Comparison of ENCODE assay signal across 8 cellular contexts in the genomic region with DNA sequence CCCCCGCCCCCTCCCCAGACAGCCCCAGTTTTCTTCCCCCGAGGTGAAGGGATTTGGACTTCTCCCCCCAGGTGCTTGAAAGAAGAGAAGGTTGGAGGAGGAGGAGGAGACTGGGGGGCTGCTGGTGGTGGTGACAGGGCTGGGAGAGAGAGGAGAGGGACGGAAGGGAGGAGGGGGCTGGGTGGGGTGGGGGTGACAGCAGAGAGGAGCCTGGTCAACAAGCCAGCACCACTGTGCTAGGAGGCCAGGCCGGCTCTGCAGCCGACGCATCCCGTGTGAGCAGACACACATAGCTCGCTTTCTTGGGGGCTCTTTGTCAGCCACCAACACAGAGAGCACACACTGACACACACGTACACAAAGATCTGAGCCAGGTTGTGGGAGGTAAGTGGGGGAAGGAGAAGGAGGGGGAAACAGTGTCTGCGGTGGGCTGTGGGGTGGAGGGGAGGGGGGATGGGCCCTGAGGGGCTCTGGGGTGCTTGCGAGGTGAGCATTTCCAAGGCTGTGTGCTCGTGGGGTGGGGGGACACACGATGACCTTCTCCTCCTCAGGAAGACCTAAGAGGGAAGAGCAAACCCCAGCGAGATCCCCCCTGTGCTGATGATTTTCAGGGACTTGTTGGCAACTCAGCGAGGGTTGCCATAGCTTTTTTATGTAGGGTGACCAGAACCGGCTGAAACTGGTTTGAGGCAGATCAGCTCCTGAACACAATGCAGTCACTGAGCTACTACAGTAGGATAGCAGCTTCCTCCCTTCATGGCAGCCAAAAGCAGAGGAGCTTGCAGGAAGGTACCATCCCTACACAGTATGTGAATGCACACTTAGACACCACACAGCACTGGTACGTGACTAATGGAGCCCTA. TPM values are rescaled to one million over a fixed set of nuclear protein-coding genes. Genes with fewer than 3 reads are reported as not detected.
DNase-seq lines count a peak whose midpoint lies in the region; TF ChIP-seq lines count a peak whose summit lies in the region.

A gene with protein sequence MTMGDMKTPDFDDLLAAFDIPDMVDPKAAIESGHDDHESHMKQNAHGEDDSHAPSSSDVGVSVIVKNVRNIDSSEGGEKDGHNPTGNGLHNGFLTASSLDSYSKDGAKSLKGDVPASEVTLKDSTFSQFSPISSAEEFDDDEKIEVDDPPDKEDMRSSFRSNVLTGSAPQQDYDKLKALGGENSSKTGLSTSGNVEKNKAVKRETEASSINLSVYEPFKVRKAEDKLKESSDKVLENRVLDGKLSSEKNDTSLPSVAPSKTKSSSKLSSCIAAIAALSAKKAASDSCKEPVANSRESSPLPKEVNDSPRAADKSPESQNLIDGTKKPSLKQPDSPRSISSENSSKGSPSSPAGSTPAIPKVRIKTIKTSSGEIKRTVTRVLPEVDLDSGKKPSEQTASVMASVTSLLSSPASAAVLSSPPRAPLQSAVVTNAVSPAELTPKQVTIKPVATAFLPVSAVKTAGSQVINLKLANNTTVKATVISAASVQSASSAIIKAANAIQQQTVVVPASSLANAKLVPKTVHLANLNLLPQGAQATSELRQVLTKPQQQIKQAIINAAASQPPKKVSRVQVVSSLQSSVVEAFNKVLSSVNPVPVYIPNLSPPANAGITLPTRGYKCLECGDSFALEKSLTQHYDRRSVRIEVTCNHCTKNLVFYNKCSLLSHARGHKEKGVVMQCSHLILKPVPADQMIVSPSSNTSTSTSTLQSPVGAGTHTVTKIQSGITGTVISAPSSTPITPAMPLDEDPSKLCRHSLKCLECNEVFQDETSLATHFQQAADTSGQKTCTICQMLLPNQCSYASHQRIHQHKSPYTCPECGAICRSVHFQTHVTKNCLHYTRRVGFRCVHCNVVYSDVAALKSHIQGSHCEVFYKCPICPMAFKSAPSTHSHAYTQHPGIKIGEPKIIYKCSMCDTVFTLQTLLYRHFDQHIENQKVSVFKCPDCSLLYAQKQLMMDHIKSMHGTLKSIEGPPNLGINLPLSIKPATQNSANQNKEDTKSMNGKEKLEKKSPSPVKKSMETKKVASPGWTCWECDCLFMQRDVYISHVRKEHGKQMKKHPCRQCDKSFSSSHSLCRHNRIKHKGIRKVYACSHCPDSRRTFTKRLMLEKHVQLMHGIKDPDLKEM (N-terminal part only) (plus strand): TSS at position 732 of the 863 bp plus-strand sequence. CDS start 53,411 bp downstream, outside the sequence.

- peaks cover 73% of the 10 kb centered on the region for H3K4me1 Mint-ChIP-seq in endothelial cell (ENCODE audit: unreplicated experiment)

- H3K56ac ChIP-seq in mesendoderm (ENCODE audit: low read length) = peak within 1 kb of the TSS; percentile 97

- H4K5ac ChIP-seq in mesendoderm (ENCODE audit: low read length) = peak within 1 kb of the TSS; percentile 14

- H3K4me3 ChIP-seq in KMS-11 (IDR thresholded peaks at IDR 0.05; ENCODE audit: insufficient read depth, low read depth, low read length) = no peak within 1 kb of the TSS
- H3K4me3 ChIP-seq in SJSA1 = peak within 1 kb of the TSS; percentile 52
- H3K4me3 ChIP-seq in mesendoderm (ENCODE audit: low read length) = peak within 1 kb of the TSS; percentile 48
- peak within 1 kb of the TSS; percentile 46 for H3K4me3 ChIP-seq in thymus (ENCODE audit: low read length)

- H3K9me3 ChIP-seq in SJSA1 (replicated peaks) (no peaks in the 10 kb centered on the region), thymus (ENCODE audit: control insufficient read depth) (no peaks in the 10 kb centered on the region)

- H4K8ac ChIP-seq in mesendoderm (ENCODE audit: low read depth, low read length) = peak within 1 kb of the TSS; percentile 99

- H3K9me3 Mint-ChIP-seq in endothelial cell (ENCODE audit: unreplicated experiment) = no peaks in the 10 kb centered on the region

- H3K4ac ChIP-seq in mesendoderm (ENCODE audit: low read depth, low read length) = peak within 1 kb of the TSS; percentile 100

- H3K79me2 ChIP-seq in KMS-11 (ENCODE audit: insufficient read depth, low read depth) (no peaks in the 10 kb centered on the region), mesendoderm (ENCODE audit: control insufficient read depth, insufficient read depth, low read length) (peaks cover 46% of the 10 kb centered on the region)

- DNase-seq in COLO668 (lab: John Stamatoyannopoulos, UW; ENCODE audit: unreplicated experiment) (peak; percentile 87), SJSA1 (ENCODE audit: low read depth in 1 of 2, low spot score in 2 of 2) (peak; percentile 53 to 66), endothelial cell (ENCODE audit: low spot score) (peak; percentile 41), mesendoderm (peak; percentile 95), amniotic stem cell (lab: John Stamatoyannopoulos, UW) (no peak)
- DNase-seq in stimulated activated CD4-positive, alpha-beta T cell treated with anti-CD3 and anti-CD28 coated beads, Interleukin-1b, Interleukin-23, amount 100 ng/mL, for 48 hours = no peak

- no peaks in the 10 kb centered on the region for H4K20me1 ChIP-seq in KMS-11 (ENCODE audit: insufficient read depth)

- H2BK15ac ChIP-seq in mesendoderm (replicated peaks; ENCODE audit: low read depth) = peak within 1 kb of the TSS; percentile 59

- peak within 1 kb of the TSS; percentile 64 for H3K27ac ChIP-seq in KMS-11
- H3K27ac ChIP-seq in SJSA1 = peak within 1 kb of the TSS; percentile 96
- H3K27ac ChIP-seq in mesendoderm (ENCODE audit: low read depth, low read length) = peak within 1 kb of the TSS; percentile 91
- H3K27ac ChIP-seq in thymus (ENCODE audit: low read depth) = peak within 1 kb of the TSS; percentile 86

- no peaks in the 10 kb centered on the region for H3K36me3 ChIP-seq in KMS-11 (ENCODE audit: insufficient read depth)
- peaks cover 44% of the 10 kb centered on the region for H3K36me3 ChIP-seq in SJSA1
- H3K36me3 ChIP-seq in mesendoderm (ENCODE audit: control insufficient read depth, insufficient read depth, low read length) = peaks cover 5% of the 10 kb centered on the region
- no peaks in the 10 kb centered on the region for H3K36me3 ChIP-seq in thymus (ENCODE audit: control insufficient read depth, insufficient read depth)

- H3K9ac ChIP-seq in KMS-11 (peak within 1 kb of the TSS; percentile 87), mesendoderm (ENCODE audit: low read length) (peak within 1 kb of the TSS; percentile 88)

- H3K4me2 ChIP-seq in KMS-11 (peak within 1 kb of the TSS; percentile 19), mesendoderm (ENCODE audit: low read length) (peak within 1 kb of the TSS; percentile 88)

- peak within 1 kb of the TSS; percentile 88 for H3K4me3 Mint-ChIP-seq in endothelial cell (ENCODE audit: unreplicated experiment)

- peaks cover 33% of the 10 kb centered on the region for H3K36me3 Mint-ChIP-seq in endothelial cell (ENCODE audit: low read depth, unreplicated experiment)

- TF ChIP-seq CTCF in KMS-11 (conservative IDR thresholded peaks at IDR 0.05; ENCODE audit: low read depth, low read length) = no peak
- no peak for TF ChIP-seq CTCF in endothelial cell (IDR thresholded peaks at IDR 0.05; ENCODE audit: unreplicated experiment)

- peaks cover 6% of the 10 kb centered on the region for H3K79me1 ChIP-seq in mesendoderm (ENCODE audit: low read length)

- no CpG with 5 or more reads among the region's 17 CpGs for WGBS in mesendoderm (ENCODE audit: extremely low coverage, insufficient coverage, low lambda C conversion rate)
- 78% methylated on average over 17 of the region's 17 CpGs for WGBS in thymus

- H2BK120ac ChIP-seq in mesendoderm (ENCODE audit: low read depth, low read length) = peak within 1 kb of the TSS; percentile 100

- H3K23ac ChIP-seq in mesendoderm (ENCODE audit: low read length) = peak within 1 kb of the TSS; percentile 2

- H3K4me1 ChIP-seq in KMS-11 (ENCODE audit: low read depth, poor library complexity, severe bottlenecking) (peaks cover 34% of the 10 kb centered on the region), SJSA1 (replicated peaks) (peaks cover 82% of the 10 kb centered on the region), mesendoderm (ENCODE audit: control insufficient read depth, low read depth, low read length) (peaks cover 34% of the 10 kb centered on the region), thymus (ENCODE audit: control insufficient read depth, insufficient read depth, low read length) (no peaks in the 10 kb centered on the region)

- H3K27me3 ChIP-seq in KMS-11 (ENCODE audit: insufficient read depth, low read depth) (no peaks in the 10 kb centered on the region), SJSA1 (replicated peaks) (no peaks in the 10 kb centered on the region), mesendoderm (ENCODE audit: insufficient read depth, low read length, poor library complexity) (no peaks in the 10 kb centered on the region), thymus (ENCODE audit: control insufficient read depth, insufficient read depth) (peaks cover 42% of the 10 kb centered on the region)

- peak within 1 kb of the TSS; percentile 53; the same call in 1 of the 2 replicates for H2AFZ ChIP-seq in KMS-11 (ENCODE audit: low read depth)

- H2BK5ac ChIP-seq in mesendoderm (ENCODE audit: low read length) = peak within 1 kb of the TSS; percentile 73

- peak within 1 kb of the TSS; percentile 100 for H3K18ac ChIP-seq in mesendoderm (ENCODE audit: low read length)

- peak within 1 kb of the TSS; percentile 96 for H3K27ac Mint-ChIP-seq in endothelial cell (ENCODE audit: unreplicated experiment)

- peaks cover 23% of the 10 kb centered on the region for H3K27me3 Mint-ChIP-seq in endothelial cell (ENCODE audit: unreplicated experiment)

- H2AK5ac ChIP-seq in mesendoderm (ENCODE audit: low read length) = peak within 1 kb of the TSS; percentile 92

RNA-seq across cellular contexts. Expression of the gene that starts here (rescaled TPM):
- 31.1 and 52.6 TPM in 2 replicates for total RNA-seq in SJSA1 (2014; rRNA removed; shearing (Covaris generic))
- total RNA-seq in endothelial cell (ENCODE audit: unreplicated experiment) = 178 TPM
- polyA plus RNA-seq in mesendoderm (2013, experiment 1 of 2) = 91.0 TPM
- polyA plus RNA-seq in mesendoderm (2013, experiment 2 of 2) = 94.4 TPM
- polyA plus RNA-seq in thymus = 11.9 TPM

Comparison
In these comparisons a context has a peak if more than half of its experiments do, and no peak if none do; other contexts are left out.
1. DNase-seq: peak in COLO668 (single experiment), SJSA1 (2 of 2), endothelial cell (single experiment) and mesendoderm (single experiment); none in amniotic stem cell (single experiment) and stimulated activated CD4-positive, alpha-beta T cell treated with anti-CD3 and anti-CD28 coated beads, Interleukin-1b, Interleukin-23, amount 100 ng/mL, for 48 hours (single experiment).
2. Peak in every context shown above with its lines, with median percentiles within 50 percentile points of each other: H3K27ac ChIP-seq.